Comparison of ENCODE assay signal across 1 cellular context in the genomic region with DNA sequence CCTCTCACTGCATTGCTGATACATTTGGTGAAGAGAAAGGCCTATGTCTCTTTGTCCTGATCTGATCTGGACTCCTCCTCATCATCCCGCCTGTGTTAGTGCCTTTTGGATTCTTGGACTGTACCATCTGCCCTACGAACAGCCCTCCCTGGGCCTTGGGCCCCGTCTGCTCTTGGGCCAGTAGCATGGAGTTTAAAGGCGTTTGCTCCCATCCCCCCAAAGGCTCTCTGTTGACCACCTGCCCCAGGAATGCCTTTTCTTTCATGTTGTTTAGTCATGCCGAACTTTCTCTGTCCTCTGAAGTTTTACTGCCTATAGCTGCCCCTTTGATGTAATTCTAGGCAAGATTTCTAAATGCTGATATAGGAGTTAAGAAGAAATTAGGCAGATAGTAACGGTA.
A peak's percentile ranks its signal among the peaks of the same experiment; 100 is the strongest.
TF ChIP-seq lines count a peak whose summit lies in the region.

No MANE protein-coding gene starts in this region.

TF ChIP-seq in HepG2, 621 proteins besides CTCF, POLR2A, EP300 and RAD21 (continued from another document):
- TF ChIP-seq FOXA1 (IDR thresholded peaks at IDR 0.05) (no peak), FOXA1 (CRISPR knock-in tag; IDR thresholded peaks at IDR 0.05) (0 out of 2 replicates have a peak, but pooled peaks have one; percentile 11), ZNF138 (CRISPR knock-in tag; IDR thresholded peaks at IDR 0.05; ENCODE audit: low read depth) (no peak), ATF7 (IDR thresholded peaks at IDR 0.05) (no peak), ATF7 (CRISPR knock-in tag; IDR thresholded peaks at IDR 0.05) (no peak), MEIS2 (CRISPR knock-in tag; IDR thresholded peaks at IDR 0.05) (no peak), ZNF781 (CRISPR knock-in tag; IDR thresholded peaks at IDR 0.05; ENCODE audit: borderline replicate concordance, not compliant biosample characterization) (no peak), FIP1L1 (IDR thresholded peaks at IDR 0.05; ENCODE audit: borderline replicate concordance, insufficient read depth, low read depth, low read length) (no peak), ZNF256 (CRISPR knock-in tag; conservative IDR thresholded peaks at IDR 0.05) (no peak), TEAD3 (CRISPR knock-in tag; optimal IDR thresholded peaks at IDR 0.05; ENCODE audit: borderline replicate concordance) (peak; percentile 65), ZNF562 (CRISPR knock-in tag; IDR thresholded peaks at IDR 0.05; ENCODE audit: borderline replicate concordance) (no peak), RARA (CRISPR knock-in tag; IDR thresholded peaks at IDR 0.05) (0 out of 2 replicates have a peak, but pooled peaks have one; percentile 14), ZNF205 (CRISPR knock-in tag; IDR thresholded peaks at IDR 0.05) (no peak), ZNF746 (CRISPR knock-in tag; IDR thresholded peaks at IDR 0.05) (no peak), STAT5B (CRISPR knock-in tag; IDR thresholded peaks at IDR 0.05) (no peak), ZNF234 (CRISPR knock-in tag; conservative IDR thresholded peaks at IDR 0.05) (no peak), SNAI1 (CRISPR knock-in tag; IDR thresholded peaks at IDR 0.05; ENCODE audit: borderline replicate concordance) (no peak), ZNF441 (CRISPR knock-in tag; IDR thresholded peaks at IDR 0.05; ENCODE audit: borderline replicate concordance) (no peak), NFIB (CRISPR knock-in tag; IDR thresholded peaks at IDR 0.05; ENCODE audit: borderline replicate concordance) (no peak), FOXC1 (CRISPR knock-in tag; IDR thresholded peaks at IDR 0.05; ENCODE audit: borderline replicate concordance) (no peak), NR2C2 (CRISPR knock-in tag; IDR thresholded peaks at IDR 0.05; ENCODE audit: borderline replicate concordance) (no peak), RBFOX2 (IDR thresholded peaks at IDR 0.05; ENCODE audit: low read depth, low read length) (no peak), ZFP1 (CRISPR knock-in tag; IDR thresholded peaks at IDR 0.05) (no peak), HNRNPLL (IDR thresholded peaks at IDR 0.05; ENCODE audit: low read depth, low read length, poor library complexity, severe bottlenecking) (no peak), ZBTB7A (CRISPR knock-in tag; IDR thresholded peaks at IDR 0.05) (no peak), NR2F1 (CRISPR knock-in tag; IDR thresholded peaks at IDR 0.05) (no peak), ZNF709 (CRISPR knock-in tag; IDR thresholded peaks at IDR 0.05) (no peak), NCOR1 (IDR thresholded peaks at IDR 0.05; ENCODE audit: borderline replicate concordance, low read length) (0 out of 2 replicates have a peak, but pooled peaks have one; percentile 31), ZFP62 (CRISPR knock-in tag; IDR thresholded peaks at IDR 0.05) (no peak), TCF7 (IDR thresholded peaks at IDR 0.05; ENCODE audit: low read depth) (peak; percentile 77; the same call in 1 of the 2 replicates), ZNF282 (IDR thresholded peaks at IDR 0.05; ENCODE audit: partially characterized antibody) (no peak), ZNF891 (CRISPR knock-in tag; IDR thresholded peaks at IDR 0.05) (no peak), ZNF446 (CRISPR knock-in tag; IDR thresholded peaks at IDR 0.05) (no peak), BHLHE40 (IDR thresholded peaks at IDR 0.05; ENCODE audit: low read length) (0 out of 2 replicates have a peak, but pooled peaks have one; percentile 40), PAWR (CRISPR knock-in tag; IDR thresholded peaks at IDR 0.05; ENCODE audit: borderline replicate concordance) (no peak), RXRA (CRISPR knock-in tag; IDR thresholded peaks at IDR 0.05) (no peak), ZFP37 (CRISPR knock-in tag; IDR thresholded peaks at IDR 0.05; ENCODE audit: borderline replicate concordance) (no peak), HNF4A (CRISPR knock-in tag; IDR thresholded peaks at IDR 0.05) (0 out of 2 replicates have a peak, but pooled peaks have one; percentile 16), MIXL1 (CRISPR knock-in tag; IDR thresholded peaks at IDR 0.05) (no peak)
- TF ChIP-seq, protein P1, sequence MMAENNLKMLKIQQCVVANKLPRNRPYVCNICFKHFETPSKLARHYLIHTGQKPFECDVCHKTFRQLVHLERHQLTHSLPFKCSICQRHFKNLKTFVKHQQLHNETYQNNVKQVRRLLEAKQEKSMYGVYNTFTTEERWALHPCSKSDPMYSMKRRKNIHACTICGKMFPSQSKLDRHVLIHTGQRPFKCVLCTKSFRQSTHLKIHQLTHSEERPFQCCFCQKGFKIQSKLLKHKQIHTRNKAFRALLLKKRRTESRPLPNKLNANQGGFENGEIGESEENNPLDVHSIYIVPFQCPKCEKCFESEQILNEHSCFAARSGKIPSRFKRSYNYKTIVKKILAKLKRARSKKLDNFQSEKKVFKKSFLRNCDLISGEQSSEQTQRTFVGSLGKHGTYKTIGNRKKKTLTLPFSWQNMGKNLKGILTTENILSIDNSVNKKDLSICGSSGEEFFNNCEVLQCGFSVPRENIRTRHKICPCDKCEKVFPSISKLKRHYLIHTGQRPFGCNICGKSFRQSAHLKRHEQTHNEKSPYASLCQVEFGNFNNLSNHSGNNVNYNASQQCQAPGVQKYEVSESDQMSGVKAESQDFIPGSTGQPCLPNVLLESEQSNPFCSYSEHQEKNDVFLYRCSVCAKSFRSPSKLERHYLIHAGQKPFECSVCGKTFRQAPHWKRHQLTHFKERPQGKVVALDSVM (CRISPR knock-in tag; IDR thresholded peaks at IDR 0.05), result no peak
- TF ChIP-seq, protein P2, sequence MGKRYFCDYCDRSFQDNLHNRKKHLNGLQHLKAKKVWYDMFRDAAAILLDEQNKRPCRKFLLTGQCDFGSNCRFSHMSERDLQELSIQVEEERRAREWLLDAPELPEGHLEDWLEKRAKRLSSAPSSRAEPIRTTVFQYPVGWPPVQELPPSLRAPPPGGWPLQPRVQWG (CRISPR knock-in tag; IDR thresholded peaks at IDR 0.05; ENCODE audit: borderline replicate concordance, low read depth), result no peak
- TF ChIP-seq, protein P3, sequence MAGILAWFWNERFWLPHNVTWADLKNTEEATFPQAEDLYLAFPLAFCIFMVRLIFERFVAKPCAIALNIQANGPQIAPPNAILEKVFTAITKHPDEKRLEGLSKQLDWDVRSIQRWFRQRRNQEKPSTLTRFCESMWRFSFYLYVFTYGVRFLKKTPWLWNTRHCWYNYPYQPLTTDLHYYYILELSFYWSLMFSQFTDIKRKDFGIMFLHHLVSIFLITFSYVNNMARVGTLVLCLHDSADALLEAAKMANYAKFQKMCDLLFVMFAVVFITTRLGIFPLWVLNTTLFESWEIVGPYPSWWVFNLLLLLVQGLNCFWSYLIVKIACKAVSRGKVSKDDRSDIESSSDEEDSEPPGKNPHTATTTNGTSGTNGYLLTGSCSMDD (CRISPR knock-in tag; IDR thresholded peaks at IDR 0.05), result no peak
- TF ChIP-seq, protein P4, sequence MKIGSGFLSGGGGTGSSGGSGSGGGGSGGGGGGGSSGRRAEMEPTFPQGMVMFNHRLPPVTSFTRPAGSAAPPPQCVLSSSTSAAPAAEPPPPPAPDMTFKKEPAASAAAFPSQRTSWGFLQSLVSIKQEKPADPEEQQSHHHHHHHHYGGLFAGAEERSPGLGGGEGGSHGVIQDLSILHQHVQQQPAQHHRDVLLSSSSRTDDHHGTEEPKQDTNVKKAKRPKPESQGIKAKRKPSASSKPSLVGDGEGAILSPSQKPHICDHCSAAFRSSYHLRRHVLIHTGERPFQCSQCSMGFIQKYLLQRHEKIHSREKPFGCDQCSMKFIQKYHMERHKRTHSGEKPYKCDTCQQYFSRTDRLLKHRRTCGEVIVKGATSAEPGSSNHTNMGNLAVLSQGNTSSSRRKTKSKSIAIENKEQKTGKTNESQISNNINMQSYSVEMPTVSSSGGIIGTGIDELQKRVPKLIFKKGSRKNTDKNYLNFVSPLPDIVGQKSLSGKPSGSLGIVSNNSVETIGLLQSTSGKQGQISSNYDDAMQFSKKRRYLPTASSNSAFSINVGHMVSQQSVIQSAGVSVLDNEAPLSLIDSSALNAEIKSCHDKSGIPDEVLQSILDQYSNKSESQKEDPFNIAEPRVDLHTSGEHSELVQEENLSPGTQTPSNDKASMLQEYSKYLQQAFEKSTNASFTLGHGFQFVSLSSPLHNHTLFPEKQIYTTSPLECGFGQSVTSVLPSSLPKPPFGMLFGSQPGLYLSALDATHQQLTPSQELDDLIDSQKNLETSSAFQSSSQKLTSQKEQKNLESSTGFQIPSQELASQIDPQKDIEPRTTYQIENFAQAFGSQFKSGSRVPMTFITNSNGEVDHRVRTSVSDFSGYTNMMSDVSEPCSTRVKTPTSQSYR (CRISPR knock-in tag; IDR thresholded peaks at IDR 0.05; ENCODE audit: borderline replicate concordance), result peak; percentile 85; the same call in 1 of the 2 replicates
- TF ChIP-seq, protein P5, sequence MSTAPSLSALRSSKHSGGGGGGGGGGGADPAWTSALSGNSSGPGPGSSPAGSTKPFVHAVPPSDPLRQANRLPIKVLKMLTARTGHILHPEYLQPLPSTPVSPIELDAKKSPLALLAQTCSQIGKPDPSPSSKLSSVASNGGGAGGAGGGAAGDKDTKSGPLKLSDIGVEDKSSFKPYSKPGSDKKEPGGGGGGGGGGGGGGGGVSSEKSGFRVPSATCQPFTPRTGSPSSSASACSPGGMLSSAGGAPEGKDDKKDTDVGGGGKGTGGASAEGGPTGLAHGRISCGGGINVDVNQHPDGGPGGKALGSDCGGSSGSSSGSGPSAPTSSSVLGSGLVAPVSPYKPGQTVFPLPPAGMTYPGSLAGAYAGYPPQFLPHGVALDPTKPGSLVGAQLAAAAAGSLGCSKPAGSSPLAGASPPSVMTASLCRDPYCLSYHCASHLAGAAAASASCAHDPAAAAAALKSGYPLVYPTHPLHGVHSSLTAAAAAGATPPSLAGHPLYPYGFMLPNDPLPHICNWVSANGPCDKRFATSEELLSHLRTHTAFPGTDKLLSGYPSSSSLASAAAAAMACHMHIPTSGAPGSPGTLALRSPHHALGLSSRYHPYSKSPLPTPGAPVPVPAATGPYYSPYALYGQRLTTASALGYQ (CRISPR knock-in tag; IDR thresholded peaks at IDR 0.05), result no peak
- TF ChIP-seq, protein P6, sequence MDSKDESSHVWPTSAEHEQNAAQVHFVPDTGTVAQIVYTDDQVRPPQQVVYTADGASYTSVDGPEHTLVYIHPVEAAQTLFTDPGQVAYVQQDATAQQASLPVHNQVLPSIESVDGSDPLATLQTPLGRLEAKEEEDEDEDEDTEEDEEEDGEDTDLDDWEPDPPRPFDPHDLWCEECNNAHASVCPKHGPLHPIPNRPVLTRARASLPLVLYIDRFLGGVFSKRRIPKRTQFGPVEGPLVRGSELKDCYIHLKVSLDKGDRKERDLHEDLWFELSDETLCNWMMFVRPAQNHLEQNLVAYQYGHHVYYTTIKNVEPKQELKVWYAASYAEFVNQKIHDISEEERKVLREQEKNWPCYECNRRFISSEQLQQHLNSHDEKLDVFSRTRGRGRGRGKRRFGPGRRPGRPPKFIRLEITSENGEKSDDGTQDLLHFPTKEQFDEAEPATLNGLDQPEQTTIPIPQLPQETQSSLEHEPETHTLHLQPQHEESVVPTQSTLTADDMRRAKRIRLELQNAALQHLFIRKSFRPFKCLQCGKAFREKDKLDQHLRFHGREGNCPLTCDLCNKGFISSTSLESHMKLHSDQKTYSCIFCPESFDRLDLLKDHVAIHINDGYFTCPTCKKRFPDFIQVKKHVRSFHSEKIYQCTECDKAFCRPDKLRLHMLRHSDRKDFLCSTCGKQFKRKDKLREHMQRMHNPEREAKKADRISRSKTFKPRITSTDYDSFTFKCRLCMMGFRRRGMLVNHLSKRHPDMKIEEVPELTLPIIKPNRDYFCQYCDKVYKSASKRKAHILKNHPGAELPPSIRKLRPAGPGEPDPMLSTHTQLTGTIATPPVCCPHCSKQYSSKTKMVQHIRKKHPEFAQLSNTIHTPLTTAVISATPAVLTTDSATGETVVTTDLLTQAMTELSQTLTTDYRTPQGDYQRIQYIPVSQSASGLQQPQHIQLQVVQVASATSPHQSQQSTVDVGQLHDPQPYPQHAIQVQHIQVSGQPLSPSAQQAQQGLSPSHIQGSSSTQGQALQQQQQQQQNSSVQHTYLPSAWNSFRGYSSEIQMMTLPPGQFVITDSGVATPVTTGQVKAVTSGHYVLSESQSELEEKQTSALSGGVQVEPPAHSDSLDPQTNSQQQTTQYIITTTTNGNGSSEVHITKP (CRISPR knock-in tag; IDR thresholded peaks at IDR 0.05; ENCODE audit: low read depth), result peak; percentile 95
- TF ChIP-seq, protein P7, sequence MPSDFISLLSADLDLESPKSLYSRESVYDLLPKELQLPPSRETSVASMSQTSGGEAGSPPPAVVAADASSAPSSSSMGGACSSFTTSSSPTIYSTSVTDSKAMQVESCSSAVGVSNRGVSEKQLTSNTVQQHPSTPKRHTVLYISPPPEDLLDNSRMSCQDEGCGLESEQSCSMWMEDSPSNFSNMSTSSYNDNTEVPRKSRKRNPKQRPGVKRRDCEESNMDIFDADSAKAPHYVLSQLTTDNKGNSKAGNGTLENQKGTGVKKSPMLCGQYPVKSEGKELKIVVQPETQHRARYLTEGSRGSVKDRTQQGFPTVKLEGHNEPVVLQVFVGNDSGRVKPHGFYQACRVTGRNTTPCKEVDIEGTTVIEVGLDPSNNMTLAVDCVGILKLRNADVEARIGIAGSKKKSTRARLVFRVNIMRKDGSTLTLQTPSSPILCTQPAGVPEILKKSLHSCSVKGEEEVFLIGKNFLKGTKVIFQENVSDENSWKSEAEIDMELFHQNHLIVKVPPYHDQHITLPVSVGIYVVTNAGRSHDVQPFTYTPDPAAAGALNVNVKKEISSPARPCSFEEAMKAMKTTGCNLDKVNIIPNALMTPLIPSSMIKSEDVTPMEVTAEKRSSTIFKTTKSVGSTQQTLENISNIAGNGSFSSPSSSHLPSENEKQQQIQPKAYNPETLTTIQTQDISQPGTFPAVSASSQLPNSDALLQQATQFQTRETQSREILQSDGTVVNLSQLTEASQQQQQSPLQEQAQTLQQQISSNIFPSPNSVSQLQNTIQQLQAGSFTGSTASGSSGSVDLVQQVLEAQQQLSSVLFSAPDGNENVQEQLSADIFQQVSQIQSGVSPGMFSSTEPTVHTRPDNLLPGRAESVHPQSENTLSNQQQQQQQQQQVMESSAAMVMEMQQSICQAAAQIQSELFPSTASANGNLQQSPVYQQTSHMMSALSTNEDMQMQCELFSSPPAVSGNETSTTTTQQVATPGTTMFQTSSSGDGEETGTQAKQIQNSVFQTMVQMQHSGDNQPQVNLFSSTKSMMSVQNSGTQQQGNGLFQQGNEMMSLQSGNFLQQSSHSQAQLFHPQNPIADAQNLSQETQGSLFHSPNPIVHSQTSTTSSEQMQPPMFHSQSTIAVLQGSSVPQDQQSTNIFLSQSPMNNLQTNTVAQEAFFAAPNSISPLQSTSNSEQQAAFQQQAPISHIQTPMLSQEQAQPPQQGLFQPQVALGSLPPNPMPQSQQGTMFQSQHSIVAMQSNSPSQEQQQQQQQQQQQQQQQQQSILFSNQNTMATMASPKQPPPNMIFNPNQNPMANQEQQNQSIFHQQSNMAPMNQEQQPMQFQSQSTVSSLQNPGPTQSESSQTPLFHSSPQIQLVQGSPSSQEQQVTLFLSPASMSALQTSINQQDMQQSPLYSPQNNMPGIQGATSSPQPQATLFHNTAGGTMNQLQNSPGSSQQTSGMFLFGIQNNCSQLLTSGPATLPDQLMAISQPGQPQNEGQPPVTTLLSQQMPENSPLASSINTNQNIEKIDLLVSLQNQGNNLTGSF (CRISPR knock-in tag; IDR thresholded peaks at IDR 0.05), result no peak
